Comparison of ENCODE assay signal across 1 cellular context in genomic region chr4:152843476-152844107, GRCh38.
TF ChIP-seq lines count a peak whose summit lies in the region.

No MANE protein-coding gene starts in this region.

TF ChIP-seq in HepG2, 621 proteins besides CTCF, POLR2A, EP300 and RAD21:
- TF ChIP-seq FOXP1 (IDR thresholded peaks at IDR 0.05) (no peak), FOXP1 (CRISPR knock-in tag; IDR thresholded peaks at IDR 0.05) (no peak), FOSL2 (CRISPR knock-in tag; IDR thresholded peaks at IDR 0.05) (0 out of 2 replicates have a peak, but pooled peaks have one; percentile 19), PAX8 (CRISPR knock-in tag; IDR thresholded peaks at IDR 0.05; ENCODE audit: borderline replicate concordance) (no peak)
